Comparison of ENCODE assay signal across 27 cellular contexts in genomic region chr12:50699149-50699548, GRCh38.
"Had no signal": no experiment of that assay in that cellular context is flagged by ENCODE, and none has a peak within 500 bp of the region (broad histone marks: within the 10 kb centered on the region; RNA-seq: fewer than 3 reads in every experiment).

No MANE protein-coding gene starts in this region.

- H3K27ac ChIP-seq: ascending aorta, cardiac muscle cell, SJSA1, WERI-Rb-1 had no signal

- H3K4me3 ChIP-seq: ascending aorta, cardiac muscle cell, MG63, SJSA1 had no signal

- H3K9ac ChIP-seq: SK-N-SH had no signal

- H3K27me3 ChIP-seq: ascending aorta, cardiac muscle cell, MG63, SJSA1 had no signal

- DNase-seq: activated CD4-positive, alpha-beta memory T cell treated with anti-CD3 and anti-CD28 coated beads, Interleukin-2, amount 10 ng/mL, durations not matched to agents 7 days and 5 days; activated CD4-positive, alpha-beta T cell treated with anti-CD3 and anti-CD28 coated beads for 1 hour; activated CD4-positive, alpha-beta T cell treated with anti-CD3 and anti-CD28 coated beads for 48 hours; activated CD4-positive, CD25-positive, alpha-beta regulatory T cell; activated CD8-positive, alpha-beta memory T cell treated with anti-CD3 and anti-CD28 coated beads for 24 hours; activated CD8-positive, alpha-beta memory T cell treated with anti-CD3 and anti-CD28 coated beads, Interleukin-2, amount 10 ng/mL, durations not matched to agents 7 days and 5 days; activated CD8-positive, alpha-beta memory T cell treated with anti-CD3 and anti-CD28 coated beads, Interleukin-2, amount 50 U/mL, for 48 hours; activated effector memory CD4-positive, alpha-beta T cell treated with Interleukin-2 at 50 U/mL for 16 hours; activated naive CD4-positive, alpha-beta T cell treated with anti-CD3 and anti-CD28 coated beads, Interleukin-2, amount 50 U/mL, for 16 hours; activated naive CD8-positive, alpha-beta T cell treated with anti-CD3 and anti-CD28 coated beads, Interleukin-2, amount 10 ng/mL, durations not matched to agents 7 days and 5 days; activated T-cell treated with anti-CD3 and anti-CD28 coated beads, Interleukin-2, amount 50 U/mL, for 48 hours; amygdala; Kasumi-1; MG63; NCI-H1048; NCI-H1436; NCI-H1694 treated with DMSO at 0.1 percent for 48 hours; NCI-H524 treated with DMSO at 0.1 percent for 48 hours; SHP77; SK-N-SH; WERI-Rb-1 had no signal

- H3K4me1 ChIP-seq: ascending aorta, SJSA1 had no signal

- H3K9me3 ChIP-seq: ascending aorta, MG63, SJSA1, SK-N-SH had no signal

- H3K4me3 Mint-ChIP-seq: activated CD4-positive, alpha-beta memory T cell treated with anti-CD3 and anti-CD28 coated beads, Interleukin-2, amount 10 ng/mL, durations not matched to agents 7 days and 5 days; activated CD8-positive, alpha-beta memory T cell treated with anti-CD3 and anti-CD28 coated beads, Interleukin-2, amount 10 ng/mL, durations not matched to agents 7 days and 5 days; activated naive CD8-positive, alpha-beta T cell treated with anti-CD3 and anti-CD28 coated beads, Interleukin-2, amount 10 ng/mL, durations not matched to agents 7 days and 5 days; central memory CD8-positive, alpha-beta T cell; T-helper 1 cell treated with Interleukin-12 subunit alpha and Interleukin-12 subunit beta and Interleukin-4 antibody, amounts not matched to agents 30 μg/mL and 1 μg/mL, for 36 hours had no signal

- H3K27ac Mint-ChIP-seq: activated CD4-positive, alpha-beta memory T cell treated with anti-CD3 and anti-CD28 coated beads, Interleukin-2, amount 10 ng/mL, durations not matched to agents 7 days and 5 days; activated CD8-positive, alpha-beta memory T cell treated with anti-CD3 and anti-CD28 coated beads, Interleukin-2, amount 10 ng/mL, durations not matched to agents 7 days and 5 days; activated naive CD8-positive, alpha-beta T cell treated with anti-CD3 and anti-CD28 coated beads, Interleukin-2, amount 10 ng/mL, durations not matched to agents 7 days and 5 days; T-helper 1 cell treated with Interleukin-12 subunit alpha and Interleukin-12 subunit beta and Interleukin-4 antibody, amounts not matched to agents 30 μg/mL and 1 μg/mL, for 36 hours had no signal

- H3K9me3 Mint-ChIP-seq: activated CD4-positive, alpha-beta memory T cell treated with anti-CD3 and anti-CD28 coated beads, Interleukin-2, amount 10 ng/mL, durations not matched to agents 7 days and 5 days; activated naive CD8-positive, alpha-beta T cell treated with anti-CD3 and anti-CD28 coated beads, Interleukin-2, amount 10 ng/mL, durations not matched to agents 7 days and 5 days; central memory CD8-positive, alpha-beta T cell; T-helper 1 cell treated with Interleukin-12 subunit alpha and Interleukin-12 subunit beta and Interleukin-4 antibody, amounts not matched to agents 30 μg/mL and 1 μg/mL, for 36 hours had no signal

- ATAC-seq: activated CD8-positive, alpha-beta memory T cell treated with anti-CD3 and anti-CD28 coated beads, Interleukin-2, amount 10 ng/mL, durations not matched to agents 7 days and 5 days; Panc1 had no signal

- H3K27me3 Mint-ChIP-seq: activated CD4-positive, alpha-beta memory T cell treated with anti-CD3 and anti-CD28 coated beads, Interleukin-2, amount 10 ng/mL, durations not matched to agents 7 days and 5 days; activated CD8-positive, alpha-beta memory T cell treated with anti-CD3 and anti-CD28 coated beads, Interleukin-2, amount 10 ng/mL, durations not matched to agents 7 days and 5 days; activated naive CD8-positive, alpha-beta T cell treated with anti-CD3 and anti-CD28 coated beads, Interleukin-2, amount 10 ng/mL, durations not matched to agents 7 days and 5 days; central memory CD8-positive, alpha-beta T cell had no signal

- H3K4me1 Mint-ChIP-seq: activated CD4-positive, alpha-beta memory T cell treated with anti-CD3 and anti-CD28 coated beads, Interleukin-2, amount 10 ng/mL, durations not matched to agents 7 days and 5 days; activated CD8-positive, alpha-beta memory T cell treated with anti-CD3 and anti-CD28 coated beads, Interleukin-2, amount 10 ng/mL, durations not matched to agents 7 days and 5 days; activated naive CD8-positive, alpha-beta T cell treated with anti-CD3 and anti-CD28 coated beads, Interleukin-2, amount 10 ng/mL, durations not matched to agents 7 days and 5 days; central memory CD8-positive, alpha-beta T cell had no signal
